In the genomic region with DNA sequence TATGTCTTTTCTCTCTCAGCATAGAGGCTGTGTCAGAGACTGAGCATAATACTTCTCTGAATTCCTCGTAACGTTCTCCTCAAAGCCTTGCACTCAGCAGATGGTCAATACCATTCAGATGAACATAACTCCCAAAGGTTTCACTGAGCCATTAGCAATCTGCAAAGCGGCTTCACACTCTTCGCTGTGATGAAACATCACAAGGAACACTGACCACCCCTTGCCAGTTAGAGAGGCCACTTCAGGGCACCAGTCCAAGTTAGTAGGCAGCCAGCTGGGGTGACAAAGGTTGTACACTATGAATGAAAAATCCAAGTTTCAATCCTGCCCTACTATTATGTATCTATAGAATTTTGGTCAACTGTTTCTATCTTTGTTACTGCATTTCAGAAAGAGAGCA, we compare ENCODE assay signal across 24 cellular contexts. TPM values are rescaled to one million over a fixed set of nuclear protein-coding genes. Genes with fewer than 3 reads are reported as not detected.
"Had no signal": no experiment of that assay in that cellular context is flagged by ENCODE, and none has a peak within 500 bp of the region (broad histone marks: within the 10 kb centered on the region; RNA-seq: fewer than 3 reads in every experiment).

No MANE protein-coding gene starts in this region.

- H3K9me3 ChIP-seq: breast epithelium, esophagus muscularis mucosa, pancreas, thoracic aorta, upper lobe of left lung, vagina had no signal

- H3K27ac ChIP-seq: breast epithelium, esophagus muscularis mucosa, hepatocyte, pancreas, thoracic aorta, upper lobe of left lung, vagina had no signal

- ATAC-seq: activated CD4-positive, alpha-beta T cell treated with anti-CD3 and anti-CD28 coated beads for 36 hours; activated CD8-positive, alpha-beta memory T cell treated with anti-CD3 and anti-CD28 coated beads, Interleukin-2, amount 10 ng/mL, durations not matched to agents 7 days and 5 days; activated CD8-positive, alpha-beta T cell treated with anti-CD3 and anti-CD28 coated beads, Interleukin-2, amount 10 ng/mL, durations not matched to agents 7 days and 5 days; activated naive CD8-positive, alpha-beta T cell treated with anti-CD3 and anti-CD28 coated beads, Interleukin-2, amount 50 U/mL, for 24 hours; naive thymus-derived CD4-positive, alpha-beta T cell; pancreas; sciatic nerve; stimulated activated effector memory CD8-positive, alpha-beta T cell treated with anti-CD3 and anti-CD28 coated beads, Interleukin-12 subunit alpha, Interleukin-12 subunit beta, amount 100 ng/mL, for 72 hours had no signal

- H3K27me3 ChIP-seq: breast epithelium, pancreas, vagina had no signal

- DNase-seq: activated CD4-positive, alpha-beta T cell treated with anti-CD3 and anti-CD28 coated beads for 36 hours; activated CD4-positive, CD25-positive, alpha-beta regulatory T cell; activated CD8-positive, alpha-beta memory T cell treated with anti-CD3 and anti-CD28 coated beads, Interleukin-2, amount 10 ng/mL, durations not matched to agents 7 days and 5 days; activated CD8-positive, alpha-beta T cell treated with anti-CD3 and anti-CD28 coated beads, Interleukin-2, amount 10 ng/mL, durations not matched to agents 7 days and 5 days; activated naive CD8-positive, alpha-beta T cell treated with anti-CD3 and anti-CD28 coated beads, Interleukin-2, amount 50 U/mL, for 24 hours; activated T-cell treated with anti-CD3 and anti-CD28 coated beads, Interleukin-2, amount 50 U/mL, for 48 hours; endodermal cell; foreskin melanocyte; islet precursor cell; midbrain; naive thymus-derived CD4-positive, alpha-beta T cell; pancreas; small intestine; stimulated activated CD4-positive, alpha-beta T cell treated with anti-CD3 and anti-CD28 coated beads, Interleukin-4, amount 100 ng/mL, for 24 hours; T-helper 1 cell; upper lobe of left lung had no signal

- H3K4me3 ChIP-seq: breast epithelium, esophagus muscularis mucosa, hepatocyte, pancreas, thoracic aorta, upper lobe of left lung, vagina had no signal

- H3K36me3 ChIP-seq: breast epithelium, esophagus muscularis mucosa, pancreas, thoracic aorta, upper lobe of left lung, vagina had no signal

- H3K4me1 ChIP-seq: breast epithelium, pancreas, vagina had no signal

RNA-seq across cellular contexts. Expression of a gene that starts 30.2 kb away (rescaled TPM):
- total RNA-seq: activated T-helper 2 cell treated with anti-CD3 and anti-CD28 coated beads, Interferon-gamma antibody, Interleukin-2, Interleukin-4, amounts not matched to agents 10 μg/mL and 5 μg/mL and 100 μg/mL, durations not matched to agents 14 hours and 24 hours and 36 hours had no signal
- polyA plus RNA-seq: naive thymus-derived CD4-positive, alpha-beta T cell had no signal
